In the genomic region with DNA sequence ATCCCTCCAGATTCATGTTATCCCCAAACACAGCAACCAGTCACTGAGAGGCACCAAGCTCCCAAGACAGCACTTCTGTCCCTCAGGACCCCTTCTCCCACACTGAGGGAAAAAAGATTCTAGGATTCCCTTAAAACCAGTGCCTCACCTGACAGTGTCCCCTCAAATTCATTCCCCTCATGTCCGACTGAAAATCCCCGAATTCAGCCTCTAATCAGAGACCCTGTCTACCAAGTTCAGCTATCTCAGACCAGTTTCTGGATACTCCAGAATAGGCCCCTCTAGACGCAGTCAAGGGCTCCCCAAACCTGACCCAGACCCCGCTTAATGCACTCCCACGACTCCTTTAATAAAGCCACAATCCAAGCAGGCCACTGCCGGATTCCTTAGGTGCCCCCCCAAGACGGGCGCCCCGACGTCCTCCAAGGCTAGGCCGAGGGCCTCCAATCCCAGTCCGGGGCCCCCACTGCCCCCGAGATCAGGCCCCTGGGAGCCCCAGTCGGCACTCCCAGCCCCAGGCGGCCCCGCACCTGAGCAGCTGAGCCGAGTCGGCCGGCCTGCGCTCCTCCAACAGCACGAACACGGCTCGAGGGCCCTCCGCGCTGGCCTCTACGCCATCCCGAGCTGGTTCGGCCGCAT, we compare ENCODE assay signal across 6 cellular contexts. TPM values are rescaled to one million over a fixed set of nuclear protein-coding genes. Genes with fewer than 3 reads are reported as not detected.
DNase-seq lines count a peak whose midpoint lies in the region; ATAC-seq, FAIRE-seq and TF ChIP-seq lines count a peak whose summit lies in the region.

No MANE protein-coding gene starts in this region.

- peaks cover 47% of the 10 kb centered on the region for H3K4me1 ChIP-seq in left ventricle myocardium inferior
- peaks cover 20% of the 10 kb centered on the region for H3K4me1 ChIP-seq in upper lobe of right lung

- H3K9me3 ChIP-seq in left ventricle myocardium inferior (replicated peaks) (no peaks in the 10 kb centered on the region), upper lobe of right lung (no peaks in the 10 kb centered on the region)

- H3K4me3 ChIP-seq in GM12864 (ENCODE audit: low read depth, low read length) (peak overlapping the region; percentile 84), left ventricle myocardium inferior (peak overlapping the region; percentile 87), upper lobe of right lung (peak overlapping the region; percentile 75)

- H3K27me3 ChIP-seq in left ventricle myocardium inferior (ENCODE audit: low read depth) = no peaks in the 10 kb centered on the region
- no peaks in the 10 kb centered on the region for H3K27me3 ChIP-seq in upper lobe of right lung

- ATAC-seq in upper lobe of right lung = no peak

- H3K36me3 ChIP-seq in left ventricle myocardium inferior (peaks cover 18% of the 10 kb centered on the region), upper lobe of right lung (peaks cover 16% of the 10 kb centered on the region)

- H3K27ac ChIP-seq in left ventricle myocardium inferior (replicated peaks) (peak overlapping the region; percentile 94), upper lobe of right lung (peak overlapping the region; percentile 96)

- FAIRE-seq in D721Med (lab: Jason Lieb, UNC) = no peak

- DNase-seq in GM12864 (ENCODE audit: low read depth) (no peak), OCI-M1 (lab: John Stamatoyannopoulos, UW) (peak; percentile 65), left ventricle myocardium inferior (no peak), upper lobe of right lung (no peak), D721Med (ENCODE audit: insufficient read length, low spot score) (no peak), AG20443 (ENCODE audit: low spot score) (no peak)

- TF ChIP-seq CTCF in GM12864 (IDR thresholded peaks at IDR 0.05; ENCODE audit: low read depth, low read length, missing control alignments) = no peak
- no peak for TF ChIP-seq CTCF in left ventricle myocardium inferior (IDR thresholded peaks at IDR 0.05; ENCODE audit: borderline replicate concordance)
- no peak for TF ChIP-seq CTCF in upper lobe of right lung (IDR thresholded peaks at IDR 0.05)
- no peak for TF ChIP-seq CTCF in D721Med (IDR thresholded peaks at IDR 0.05; ENCODE audit: insufficient read depth, missing control alignments)

- intact Hi-C loops in left ventricle myocardium inferior (cut with micrococcal nuclease) = no loop called here
- intact Hi-C loops in upper lobe of right lung (cut with DNase I) = no loop called here

RNA-seq across cellular contexts. Expression of a gene that starts 0.5 kb away (rescaled TPM):
- total RNA-seq in left ventricle myocardium inferior = 19.2 TPM
- 62.4 TPM for total RNA-seq in upper lobe of right lung

RNA-seq across cellular contexts. Expression of a gene that starts 16.1 kb away (rescaled TPM):
- total RNA-seq in left ventricle myocardium inferior (1.6 TPM), upper lobe of right lung (10.8 TPM)

RNA-seq across cellular contexts. Expression of a gene that starts 31.1 kb away (rescaled TPM):
- total RNA-seq in left ventricle myocardium inferior (8.7 TPM), upper lobe of right lung (17.3 TPM)

RNA-seq across cellular contexts. Expression of a gene that starts 37.0 kb away (rescaled TPM):
- total RNA-seq in left ventricle myocardium inferior (80.4 TPM), upper lobe of right lung (63.2 TPM)

RNA-seq across cellular contexts. Expression of a gene that starts 40.6 kb away (rescaled TPM):
- total RNA-seq in left ventricle myocardium inferior = 20.7 TPM
- total RNA-seq in upper lobe of right lung = 52.8 TPM
